Comparison of ENCODE assay signal across 1 cellular context in the genomic region with DNA sequence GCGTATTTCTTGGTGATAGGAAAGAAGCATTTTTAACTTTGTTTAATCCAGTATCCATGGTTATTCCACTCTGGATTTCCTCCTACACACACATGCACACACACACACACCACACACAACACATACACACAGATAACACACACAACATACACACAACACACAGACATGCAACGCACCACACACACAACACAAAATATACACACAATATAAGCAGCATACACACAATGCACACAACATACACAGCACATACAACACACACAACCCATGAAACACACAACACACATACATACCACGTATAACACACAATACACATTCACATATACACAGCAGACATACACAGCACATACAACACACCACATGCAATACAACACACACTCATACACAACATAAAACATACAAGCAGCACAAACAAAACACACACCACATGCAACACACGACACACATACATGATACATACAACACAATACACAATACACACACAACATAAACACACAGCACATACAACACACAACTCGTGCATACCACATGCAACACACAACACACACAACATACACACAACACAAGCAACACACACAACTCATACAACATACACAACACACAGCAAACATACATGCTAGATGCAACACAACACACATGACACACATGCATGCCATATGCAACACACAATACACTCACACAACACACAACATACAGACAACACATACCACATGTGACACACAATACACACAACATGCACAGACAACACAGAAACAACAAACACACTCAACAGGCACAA.
TF ChIP-seq lines count a peak whose summit lies in the region.

No MANE protein-coding gene starts in this region.

TF ChIP-seq in HepG2, 621 proteins besides CTCF, POLR2A, EP300 and RAD21 (continued from another document):
- TF ChIP-seq ZNF572 (CRISPR knock-in tag; IDR thresholded peaks at IDR 0.05) (no peak), REL (CRISPR knock-in tag; conservative IDR thresholded peaks at IDR 0.05) (0 out of 2 replicates have a peak, but pooled peaks have one; percentile 42), UBTF (CRISPR knock-in tag; IDR thresholded peaks at IDR 0.05) (no peak), ZMYM3 (CRISPR knock-in tag; IDR thresholded peaks at IDR 0.05) (peak; percentile 67; the same call in 1 of the 2 replicates), ZNF652 (CRISPR knock-in tag; IDR thresholded peaks at IDR 0.05; ENCODE audit: borderline replicate concordance, low read depth) (no peak), ZNF30 (CRISPR knock-in tag; IDR thresholded peaks at IDR 0.05) (no peak), NFRKB (IDR thresholded peaks at IDR 0.05) (peak; percentile 48; the same call in 1 of the 2 replicates), RXRB (CRISPR knock-in tag; IDR thresholded peaks at IDR 0.05; ENCODE audit: borderline replicate concordance) (no peak), CREB1 (IDR thresholded peaks at IDR 0.05) (peak; percentile 15; the same call in 1 of the 2 replicates), CREB1 (CRISPR knock-in tag; IDR thresholded peaks at IDR 0.05) (no peak), ZNF589 (CRISPR knock-in tag; conservative IDR thresholded peaks at IDR 0.05) (peak; percentile 18; the same call in 1 of the 2 replicates), ZNF672 (CRISPR knock-in tag; IDR thresholded peaks at IDR 0.05) (peak; percentile 86), PLRG1 (conservative IDR thresholded peaks at IDR 0.05) (0 out of 2 replicates have a peak, but pooled peaks have one; percentile 10)
- TF ChIP-seq, protein P1, sequence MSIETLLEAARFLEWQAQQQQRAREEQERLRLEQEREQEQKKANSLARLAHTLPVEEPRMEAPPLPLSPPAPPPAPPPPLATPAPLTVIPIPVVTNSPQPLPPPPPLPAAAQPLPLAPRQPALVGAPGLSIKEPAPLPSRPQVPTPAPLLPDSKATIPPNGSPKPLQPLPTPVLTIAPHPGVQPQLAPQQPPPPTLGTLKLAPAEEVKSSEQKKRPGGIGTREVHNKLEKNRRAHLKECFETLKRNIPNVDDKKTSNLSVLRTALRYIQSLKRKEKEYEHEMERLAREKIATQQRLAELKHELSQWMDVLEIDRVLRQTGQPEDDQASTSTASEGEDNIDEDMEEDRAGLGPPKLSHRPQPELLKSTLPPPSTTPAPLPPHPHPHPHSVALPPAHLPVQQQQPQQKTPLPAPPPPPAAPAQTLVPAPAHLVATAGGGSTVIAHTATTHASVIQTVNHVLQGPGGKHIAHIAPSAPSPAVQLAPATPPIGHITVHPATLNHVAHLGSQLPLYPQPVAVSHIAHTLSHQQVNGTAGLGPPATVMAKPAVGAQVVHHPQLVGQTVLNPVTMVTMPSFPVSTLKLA (IDR thresholded peaks at IDR 0.05) = peak; percentile 74; the same call in 1 of the 2 replicates
- TF ChIP-seq, protein P2, sequence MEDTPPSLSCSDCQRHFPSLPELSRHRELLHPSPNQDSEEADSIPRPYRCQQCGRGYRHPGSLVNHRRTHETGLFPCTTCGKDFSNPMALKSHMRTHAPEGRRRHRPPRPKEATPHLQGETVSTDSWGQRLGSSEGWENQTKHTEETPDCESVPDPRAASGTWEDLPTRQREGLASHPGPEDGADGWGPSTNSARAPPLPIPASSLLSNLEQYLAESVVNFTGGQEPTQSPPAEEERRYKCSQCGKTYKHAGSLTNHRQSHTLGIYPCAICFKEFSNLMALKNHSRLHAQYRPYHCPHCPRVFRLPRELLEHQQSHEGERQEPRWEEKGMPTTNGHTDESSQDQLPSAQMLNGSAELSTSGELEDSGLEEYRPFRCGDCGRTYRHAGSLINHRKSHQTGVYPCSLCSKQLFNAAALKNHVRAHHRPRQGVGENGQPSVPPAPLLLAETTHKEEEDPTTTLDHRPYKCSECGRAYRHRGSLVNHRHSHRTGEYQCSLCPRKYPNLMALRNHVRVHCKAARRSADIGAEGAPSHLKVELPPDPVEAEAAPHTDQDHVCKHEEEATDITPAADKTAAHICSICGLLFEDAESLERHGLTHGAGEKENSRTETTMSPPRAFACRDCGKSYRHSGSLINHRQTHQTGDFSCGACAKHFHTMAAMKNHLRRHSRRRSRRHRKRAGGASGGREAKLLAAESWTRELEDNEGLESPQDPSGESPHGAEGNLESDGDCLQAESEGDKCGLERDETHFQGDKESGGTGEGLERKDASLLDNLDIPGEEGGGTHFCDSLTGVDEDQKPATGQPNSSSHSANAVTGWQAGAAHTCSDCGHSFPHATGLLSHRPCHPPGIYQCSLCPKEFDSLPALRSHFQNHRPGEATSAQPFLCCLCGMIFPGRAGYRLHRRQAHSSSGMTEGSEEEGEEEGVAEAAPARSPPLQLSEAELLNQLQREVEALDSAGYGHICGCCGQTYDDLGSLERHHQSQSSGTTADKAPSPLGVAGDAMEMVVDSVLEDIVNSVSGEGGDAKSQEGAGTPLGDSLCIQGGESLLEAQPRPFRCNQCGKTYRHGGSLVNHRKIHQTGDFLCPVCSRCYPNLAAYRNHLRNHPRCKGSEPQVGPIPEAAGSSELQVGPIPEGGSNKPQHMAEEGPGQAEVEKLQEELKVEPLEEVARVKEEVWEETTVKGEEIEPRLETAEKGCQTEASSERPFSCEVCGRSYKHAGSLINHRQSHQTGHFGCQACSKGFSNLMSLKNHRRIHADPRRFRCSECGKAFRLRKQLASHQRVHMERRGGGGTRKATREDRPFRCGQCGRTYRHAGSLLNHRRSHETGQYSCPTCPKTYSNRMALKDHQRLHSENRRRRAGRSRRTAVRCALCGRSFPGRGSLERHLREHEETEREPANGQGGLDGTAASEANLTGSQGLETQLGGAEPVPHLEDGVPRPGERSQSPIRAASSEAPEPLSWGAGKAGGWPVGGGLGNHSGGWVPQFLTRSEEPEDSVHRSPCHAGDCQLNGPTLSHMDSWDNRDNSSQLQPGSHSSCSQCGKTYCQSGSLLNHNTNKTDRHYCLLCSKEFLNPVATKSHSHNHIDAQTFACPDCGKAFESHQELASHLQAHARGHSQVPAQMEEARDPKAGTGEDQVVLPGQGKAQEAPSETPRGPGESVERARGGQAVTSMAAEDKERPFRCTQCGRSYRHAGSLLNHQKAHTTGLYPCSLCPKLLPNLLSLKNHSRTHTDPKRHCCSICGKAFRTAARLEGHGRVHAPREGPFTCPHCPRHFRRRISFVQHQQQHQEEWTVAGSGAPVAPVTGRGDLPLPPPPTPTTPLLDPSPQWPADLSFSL (CRISPR knock-in tag; IDR thresholded peaks at IDR 0.05) = peak; percentile 99
